In genomic region chr22:37745548-37746365, GRCh38 we compare ENCODE assay signal across 8 cellular contexts. TPM values are rescaled to one million over a fixed set of nuclear protein-coding genes. Genes with fewer than 3 reads are reported as not detected.
DNase-seq lines count a peak whose midpoint lies in the region; ATAC-seq, FAIRE-seq and TF ChIP-seq lines count a peak whose summit lies in the region.

No MANE protein-coding gene starts in this region.

- WGBS in HepG2 (ENCODE audit: low lambda C conversion rate): 2% methylated on average over 27 of the region's 94 CpGs

- H3K79me2 ChIP-seq in HepG2 (ENCODE audit: insufficient read depth, low read length): peaks cover 14% of the 10 kb centered on the region

- POLR2A ChIA-PET in HepG2 (lab: Yijun Ruan, JAX): no interaction called here

- TSS peak; percentile 67 for BruUV-seq in HepG2 (replicated peaks; lab: Mats Ljungman, UMichigan)

- peak overlapping the region; percentile 82 to 98 (median 84) for H3K4me3 ChIP-seq in HepG2 (replicated peaks in 1 of 3; ENCODE audit: insufficient read depth in 1 of 3, low read depth in 2 of 3, low read length in 3 of 3)

- FAIRE-seq in HepG2 (lab: Jason Lieb, UNC): peak; percentile 15

- H3K4me2 ChIP-seq in HepG2 (ENCODE audit: low read depth, low read length): peak overlapping the region; percentile 97

- ATAC-seq in HG03135 (IDR thresholded peaks at IDR 0.05; ENCODE audit: unreplicated experiment) (peak; percentile 64), HepG2 (peak; percentile 75)

- H3K27me3 ChIP-seq in HepG2 (ENCODE audit: control insufficient read depth in 1 of 2, insufficient read depth in 2 of 2, low read length in 2 of 2): no peaks in the 10 kb centered on the region

- no peaks in the 10 kb centered on the region for H3K27me3 Mint-ChIP-seq in dendritic cell treated with granulocyte-macrophage colony-stimulating factor and Interleukin-4, amounts not matched to agents 40 ng/mL and 50 ng/mL, for 4 days

- peaks cover 18% of the 10 kb centered on the region for H3K36me3 Mint-ChIP-seq in dendritic cell treated with granulocyte-macrophage colony-stimulating factor and Interleukin-4, amounts not matched to agents 40 ng/mL and 50 ng/mL, for 4 days (ENCODE audit: low read depth)

- no peaks in the 10 kb centered on the region for H3K9me3 Mint-ChIP-seq in dendritic cell treated with granulocyte-macrophage colony-stimulating factor and Interleukin-4, amounts not matched to agents 40 ng/mL and 50 ng/mL, for 4 days

- intact Hi-C loops in dendritic cell treated with granulocyte-macrophage colony-stimulating factor and Interleukin-4, amounts not matched to agents 40 ng/mL and 50 ng/mL, for 4 days (cut with micrococcal nuclease): no loop called here
- intact Hi-C loops in HepG2 (cut with micrococcal nuclease; ENCODE audit: unreplicated experiment): loop anchor here (5.0 to 10.0 kb wide), 2 partner anchors 57 to 119 kb away; no protein-coding TSS in a partner anchor

- no peak; a peak in 2 of 4 replicates for TF ChIP-seq POLR2A in HepG2 (IDR thresholded peaks at IDR 0.05; ENCODE audit: insufficient read depth in 1 of 2, low read depth in 2 of 2, low read length in 2 of 2)

- peaks cover 65% of the 10 kb centered on the region for H3K4me1 ChIP-seq in HepG2 (ENCODE audit: insufficient read depth, low read length)

- H3K4me1 Mint-ChIP-seq in dendritic cell treated with granulocyte-macrophage colony-stimulating factor and Interleukin-4, amounts not matched to agents 40 ng/mL and 50 ng/mL, for 4 days (ENCODE audit: low read depth): peaks cover 79% of the 10 kb centered on the region

- H2AFZ ChIP-seq in HepG2 (ENCODE audit: low read length): no peak overlapping the region

- H4K20me1 ChIP-seq in HepG2 (ENCODE audit: insufficient read depth, low read length): no peaks in the 10 kb centered on the region

- H3K4me3 Mint-ChIP-seq in dendritic cell treated with granulocyte-macrophage colony-stimulating factor and Interleukin-4, amounts not matched to agents 40 ng/mL and 50 ng/mL, for 4 days: peak overlapping the region; percentile 84

- DNase-seq in SIG-M5 treated with dmso at 0.1 percent for 504 hours (lab: John Stamatoyannopoulos, UW; ENCODE audit: unreplicated experiment): peak; percentile 67
- DNase-seq in SIG-M5 (lab: John Stamatoyannopoulos, UW): no peak
- DNase-seq in NCI-H526 treated with DMSO at 0.1 percent for 48 hours (lab: John Stamatoyannopoulos, UW): peak; percentile 44
- DNase-seq in activated CD4-positive, alpha-beta T cell treated with anti-CD3 and anti-CD28 coated beads, Interleukin-2, amount 50 U/mL, for 4 hours: peak; percentile 79 to 83
- DNase-seq in HepG2 (ENCODE audit: low spot score): peak; percentile 80
- DNase-seq in stimulated activated CD4-positive, alpha-beta T cell treated with anti-CD3 and anti-CD28 coated beads, Interleukin-2, amount 100 ng/mL, for 24 hours: peak; percentile 92

- H3K27ac ChIP-seq in HepG2 (ENCODE audit: extremely low read length, insufficient read depth, low read length): peak overlapping the region; percentile 67

- in situ Hi-C loops in HepG2 (cut with HindIII; ENCODE audit: extremely low pct_ligation_motif_present, low pct_unique_long_range_greater_than_20kb): no loop called here

- TF ChIP-seq CTCF in HepG2 (CRISPR knock-in tag; IDR thresholded peaks at IDR 0.05): no peak

- peak overlapping the region; percentile 91 for H3K9ac ChIP-seq in HepG2 (ENCODE audit: insufficient read depth, low read depth, low read length)

- H3K9me3 ChIP-seq in HepG2 (ENCODE audit: low read length): no peaks in the 10 kb centered on the region

- no peak for TF ChIP-seq RAD21 in HepG2 (CRISPR knock-in tag; IDR thresholded peaks at IDR 0.05)

- no peak for TF ChIP-seq EP300 in HepG2 (IDR thresholded peaks at IDR 0.05; ENCODE audit: low read depth in 2 of 2, low read length in 2 of 2)
- TF ChIP-seq EP300 in HepG2 (CRISPR knock-in tag; IDR thresholded peaks at IDR 0.05; ENCODE audit: borderline replicate concordance): no peak

- peak overlapping the region; percentile 81 for H3K27ac Mint-ChIP-seq in dendritic cell treated with granulocyte-macrophage colony-stimulating factor and Interleukin-4, amounts not matched to agents 40 ng/mL and 50 ng/mL, for 4 days

- CTCF ChIA-PET in HepG2 (lab: Yijun Ruan, JAX; ENCODE audit: low intra/inter-chr PET ratio, low total read pairs): no interaction called here

- H3K36me3 ChIP-seq in HepG2 (replicated peaks in 1 of 2; ENCODE audit: control insufficient read depth in 1 of 2, insufficient read depth in 2 of 2, low read length in 2 of 2): no peaks in the 10 kb centered on the region

TF ChIP-seq in HepG2, 621 proteins besides CTCF, POLR2A, EP300 and RAD21 (continues in another document):
- TF ChIP-seq ZNF180 (CRISPR knock-in tag; IDR thresholded peaks at IDR 0.05; ENCODE audit: borderline replicate concordance, low read depth): no peak
- peak; percentile 39 for TF ChIP-seq ZFP36 (IDR thresholded peaks at IDR 0.05; ENCODE audit: borderline replicate concordance, low read depth, low read length, partially characterized antibody)
- peak; percentile 47 for TF ChIP-seq GABPB1 (CRISPR knock-in tag; IDR thresholded peaks at IDR 0.05)
- TF ChIP-seq NFYB (CRISPR knock-in tag; IDR thresholded peaks at IDR 0.05): peak; percentile 66
- peak; percentile 44; the same call in 1 of the 2 replicates for TF ChIP-seq PHF8 (CRISPR knock-in tag; IDR thresholded peaks at IDR 0.05)

RNA-seq across cellular contexts. Expression of gene TRIOBP, which starts 48.9 kb away (rescaled TPM):
- total RNA-seq in HepG2 (2016; rRNA removed; fragmentation: Illumina TruSeq; extraction: Trizol): 11.3 and 15.4 TPM in 2 replicates
- total RNA-seq in HepG2 (2016; cell fraction: cytosol; rRNA removed; fragmentation: Illumina TruSeq; extraction: Trizol; ENCODE audit: low read depth): 7.1 and 8.1 TPM in 2 replicates
- total RNA-seq in HepG2 (2016; cell fraction: insoluble cytoplasmic fraction; rRNA removed; fragmentation: Illumina TruSeq; extraction: Trizol): 10.9 and 14.5 TPM in 2 replicates
- total RNA-seq in HepG2 (2016; cell fraction: membrane; rRNA removed; fragmentation: Illumina TruSeq; extraction: Trizol): 15.0 and 16.4 TPM in 2 replicates
- total RNA-seq in HepG2 (2016; cell fraction: nucleus; rRNA removed; fragmentation: Illumina TruSeq; extraction: Trizol): 12.3 and 18.6 TPM in 2 replicates
- 6.1 and 10.1 TPM in 2 replicates for polyA plus RNA-seq in HepG2 (2011; rRNA removed)
- polyA plus RNA-seq in HepG2 (2011; cell fraction: cytosol; rRNA removed): 5.6 and 8.0 TPM in 2 replicates
- 19.7 and 19.9 TPM in 2 replicates for polyA plus RNA-seq in HepG2 (2011; cell fraction: nucleus; rRNA removed)
- 7.0 TPM in 2 replicates for polyA plus RNA-seq in HepG2 (2012)
- 7.6 and 8.0 TPM in 2 replicates for polyA plus RNA-seq in HepG2 (2016; cell fraction: cytosol; fragmentation: Illumina TruSeq; extraction: Trizol; ENCODE audit: low read depth)
- 12.7 and 16.2 TPM in 2 replicates for polyA plus RNA-seq in HepG2 (2016; cell fraction: insoluble cytoplasmic fraction; fragmentation: Illumina TruSeq; extraction: Trizol; ENCODE audit: low read depth)
- polyA plus RNA-seq in HepG2 (2016; cell fraction: membrane; fragmentation: Illumina TruSeq; extraction: Trizol; ENCODE audit: low read depth): 12.7 and 14.1 TPM in 2 replicates
- 21.7 and 21.8 TPM in 2 replicates for polyA plus RNA-seq in HepG2 (2016; cell fraction: nucleus; fragmentation: Illumina TruSeq; extraction: Trizol; ENCODE audit: insufficient read depth, low read depth)
- polyA minus RNA-seq in HepG2 (2011; rRNA and poly(A)+ RNA removed; ENCODE audit: low replicate concordance): 23.8 and 48.7 TPM in 2 replicates
- polyA minus RNA-seq in HepG2 (2011; cell fraction: cytosol; rRNA and poly(A)+ RNA removed): 4.7 and 7.0 TPM in 2 replicates
- 13.6 and 16.2 TPM in 2 replicates for polyA minus RNA-seq in HepG2 (2011; cell fraction: nucleus; rRNA and poly(A)+ RNA removed)

RNA-seq across cellular contexts. Expression of gene NOL12, which starts 59.6 kb away (rescaled TPM):
- 27.5 and 31.4 TPM in 2 replicates for total RNA-seq in HepG2 (2016; rRNA removed; fragmentation: Illumina TruSeq; extraction: Trizol)
- 16.8 and 19.1 TPM in 2 replicates for total RNA-seq in HepG2 (2016; cell fraction: cytosol; rRNA removed; fragmentation: Illumina TruSeq; extraction: Trizol; ENCODE audit: low read depth)
- total RNA-seq in HepG2 (2016; cell fraction: insoluble cytoplasmic fraction; rRNA removed; fragmentation: Illumina TruSeq; extraction: Trizol): 32.5 and 33.9 TPM in 2 replicates
- total RNA-seq in HepG2 (2016; cell fraction: membrane; rRNA removed; fragmentation: Illumina TruSeq; extraction: Trizol): 15.1 and 15.8 TPM in 2 replicates
- 16.0 and 18.3 TPM in 2 replicates for total RNA-seq in HepG2 (2016; cell fraction: nucleus; rRNA removed; fragmentation: Illumina TruSeq; extraction: Trizol)
- polyA plus RNA-seq in HepG2 (2011; rRNA removed): 11.8 and 14.3 TPM in 2 replicates
- 10.6 and 13.4 TPM in 2 replicates for polyA plus RNA-seq in HepG2 (2011; cell fraction: cytosol; rRNA removed)
- 22.9 and 24.1 TPM in 2 replicates for polyA plus RNA-seq in HepG2 (2011; cell fraction: nucleus; rRNA removed)
- 7.3 and 8.5 TPM in 2 replicates for polyA plus RNA-seq in HepG2 (2012)
- 11.0 and 12.6 TPM in 2 replicates for polyA plus RNA-seq in HepG2 (2016; cell fraction: cytosol; fragmentation: Illumina TruSeq; extraction: Trizol; ENCODE audit: low read depth)
- 33.1 and 34.7 TPM in 2 replicates for polyA plus RNA-seq in HepG2 (2016; cell fraction: insoluble cytoplasmic fraction; fragmentation: Illumina TruSeq; extraction: Trizol; ENCODE audit: low read depth)
- 11.4 and 13.2 TPM in 2 replicates for polyA plus RNA-seq in HepG2 (2016; cell fraction: membrane; fragmentation: Illumina TruSeq; extraction: Trizol; ENCODE audit: low read depth)
- 32.5 and 32.7 TPM in 2 replicates for polyA plus RNA-seq in HepG2 (2016; cell fraction: nucleus; fragmentation: Illumina TruSeq; extraction: Trizol; ENCODE audit: insufficient read depth, low read depth)
- 17.5 and 18.0 TPM in 2 replicates for polyA minus RNA-seq in HepG2 (2011; rRNA and poly(A)+ RNA removed; ENCODE audit: low replicate concordance)
- polyA minus RNA-seq in HepG2 (2011; cell fraction: cytosol; rRNA and poly(A)+ RNA removed): 6.7 and 8.4 TPM in 2 replicates
- polyA minus RNA-seq in HepG2 (2011; cell fraction: nucleus; rRNA and poly(A)+ RNA removed): 18.2 and 19.4 TPM in 2 replicates
